ENCODE assay signal across 26 cellular contexts in the genomic region with DNA sequence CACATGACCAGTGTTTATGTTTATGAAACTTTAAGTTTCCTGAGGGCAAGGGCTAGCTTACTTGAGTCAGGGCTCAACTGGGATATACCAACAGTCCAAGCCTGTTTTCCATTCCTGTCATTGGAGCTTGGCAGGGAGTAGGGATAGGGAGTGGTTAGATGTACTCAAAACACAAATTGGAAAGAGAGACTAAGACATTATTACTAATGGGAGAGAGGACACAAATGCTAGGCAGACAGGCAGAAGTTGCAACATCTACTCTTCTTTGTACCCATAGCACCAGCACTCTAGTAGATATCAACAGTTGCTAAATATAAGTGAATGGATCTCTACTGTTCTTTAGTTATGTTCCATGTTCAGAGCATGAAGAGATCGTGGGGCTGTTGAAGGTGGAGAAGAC.
"Had no signal": no experiment of that assay in that cellular context is flagged by ENCODE, and none has a peak within 500 bp of the region (broad histone marks: within the 10 kb centered on the region; RNA-seq: fewer than 3 reads in every experiment).

No MANE protein-coding gene starts in this region.

- H3K4me1 ChIP-seq: Peyer's patch had no signal

- H3K4me3 ChIP-seq: Peyer's patch had no signal

- ATAC-seq: activated CD8-positive, alpha-beta T cell treated with anti-CD3 and anti-CD28 coated beads, Interleukin-2, amount 10 ng/mL, durations not matched to agents 7 days and 5 days; activated naive CD4-positive, alpha-beta T cell treated with anti-CD3 and anti-CD28 coated beads, Interleukin-2, amount 50 U/mL, for 72 hours; activated naive CD8-positive, alpha-beta T cell treated with anti-CD3 and anti-CD28 coated beads, Interleukin-2, amount 50 U/mL, for 24 hours; T-helper 17 cell; WTC11 had no signal

- DNase-seq: activated CD4-positive, alpha-beta T cell treated with anti-CD3 and anti-CD28 coated beads for 48 hours; activated CD4-positive, alpha-beta T cell treated with anti-CD3 and anti-CD28 coated beads, Interleukin-2, amount 50 U/mL, for 4 hours; activated CD4-positive, CD25-positive, alpha-beta regulatory T cell treated with anti-CD3 and anti-CD28 coated beads, Interleukin-2, amount 50 U/mL, for 72 hours; activated CD8-positive, alpha-beta T cell treated with anti-CD3 and anti-CD28 coated beads, Interleukin-2, amount 10 ng/mL, durations not matched to agents 7 days and 5 days; activated effector memory CD4-positive, alpha-beta T cell treated with anti-CD3 and anti-CD28 coated beads, Interleukin-2, amount 50 U/mL, for 16 hours; activated naive CD4-positive, alpha-beta T cell treated with Interleukin-2 at 50 U/mL for 16 hours; activated naive CD8-positive, alpha-beta T cell treated with anti-CD3 and anti-CD28 coated beads, Interleukin-2, amount 50 U/mL, for 24 hours; activated T-cell treated with anti-CD3 and anti-CD28 coated beads, Interleukin-2, amount 50 U/mL, for 24 hours; amygdala; KG1; MV-4-11; NCI-H1092 treated with DMSO at 0.1 percent for 48 hours; NCI-H1417 treated with DMSO at 0.1 percent for 48 hours; NCI-H1694; NCI-H2029; NCI-H2107; NCI-H2171 treated with DMSO at 0.1 percent for 48 hours; NCI-H345; NCI-H510A; Peyer's patch; SHP77 treated with DMSO at 0.1 percent for 48 hours; T-helper 17 cell; T-helper 9 cell had no signal

- H3K27ac ChIP-seq: Peyer's patch, RWPE1 had no signal

- H3K36me3 ChIP-seq: Peyer's patch had no signal

- H3K27me3 ChIP-seq: Peyer's patch had no signal

- H3K9me3 ChIP-seq: Peyer's patch had no signal
